In the genomic region with DNA sequence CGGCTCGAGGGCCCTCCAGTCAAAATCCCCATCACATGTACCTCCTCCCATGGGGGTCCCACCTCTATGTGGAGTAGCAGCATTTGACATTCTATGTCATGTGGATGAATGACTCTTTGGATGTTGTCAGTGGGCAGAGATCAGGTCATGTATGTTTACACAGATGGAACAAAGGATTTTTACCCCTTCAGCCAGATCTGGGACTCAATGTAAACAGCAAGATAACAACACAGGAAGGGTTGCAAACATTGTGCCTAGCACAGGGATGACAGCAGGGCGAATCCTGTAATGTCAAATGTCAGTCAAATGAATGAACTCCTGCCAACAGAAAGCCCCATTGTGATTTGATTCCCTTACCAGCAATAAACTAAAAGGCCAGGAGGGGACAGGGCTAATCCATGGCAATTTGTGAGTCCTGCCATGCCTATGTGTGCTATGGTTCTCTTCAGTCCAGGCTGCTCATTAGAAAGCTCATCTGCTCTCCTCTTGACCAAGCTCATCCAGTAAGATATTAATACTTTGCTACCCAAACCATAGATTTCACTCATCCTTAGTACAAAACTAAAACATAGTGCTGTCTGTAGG, we compare ENCODE assay signal across 1 cellular context.
TF ChIP-seq lines count a peak whose summit lies in the region.

No MANE protein-coding gene starts in this region.

TF ChIP-seq in K562, 482 proteins besides CTCF, POLR2A, EP300 and RAD21 (continued from another document):
- TF ChIP-seq, protein P1, sequence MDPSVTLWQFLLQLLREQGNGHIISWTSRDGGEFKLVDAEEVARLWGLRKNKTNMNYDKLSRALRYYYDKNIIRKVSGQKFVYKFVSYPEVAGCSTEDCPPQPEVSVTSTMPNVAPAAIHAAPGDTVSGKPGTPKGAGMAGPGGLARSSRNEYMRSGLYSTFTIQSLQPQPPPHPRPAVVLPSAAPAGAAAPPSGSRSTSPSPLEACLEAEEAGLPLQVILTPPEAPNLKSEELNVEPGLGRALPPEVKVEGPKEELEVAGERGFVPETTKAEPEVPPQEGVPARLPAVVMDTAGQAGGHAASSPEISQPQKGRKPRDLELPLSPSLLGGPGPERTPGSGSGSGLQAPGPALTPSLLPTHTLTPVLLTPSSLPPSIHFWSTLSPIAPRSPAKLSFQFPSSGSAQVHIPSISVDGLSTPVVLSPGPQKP (CRISPR knock-in tag; IDR thresholded peaks at IDR 0.05) = no peak
- TF ChIP-seq EP400 (IDR thresholded peaks at IDR 0.05) (no peak), ELF1 (tag; IDR thresholded peaks at IDR 0.05) (no peak), SMAD2 (IDR thresholded peaks at IDR 0.05; ENCODE audit: low read depth, low read length) (no peak)
